In genomic region chr16:22360963-22361659, GRCh38 we compare ENCODE assay signal across 15 cellular contexts. TPM values are rescaled to one million over a fixed set of nuclear protein-coding genes. Genes with fewer than 3 reads are reported as not detected.
DNase-seq lines count a peak whose midpoint lies in the region; ATAC-seq, FAIRE-seq and TF ChIP-seq lines count a peak whose summit lies in the region.
"Had no signal": no experiment of that assay in that cellular context is flagged by ENCODE, and none has a peak within 500 bp of the region (broad histone marks: within the 10 kb centered on the region; RNA-seq: fewer than 3 reads in every experiment).

No MANE protein-coding gene starts in this region.

- H3K14ac ChIP-seq in H1 (ENCODE audit: insufficient read length): no peak overlapping the region

- H3K9me3 Mint-ChIP-seq in activated naive CD4-positive, alpha-beta T cell treated with anti-CD3 and anti-CD28 coated beads, Interleukin-2, amount 10 ng/mL, durations not matched to agents 7 days and 5 days: no peaks in the 10 kb centered on the region

- 92% methylated on average over 8 of the region's 8 CpGs; no CpG with 5 or more reads in 1 of the 2 experiments for WGBS in H1 (ENCODE audit: extremely low coverage in 1 of 2, insufficient coverage in 1 of 2, insufficient read length in 1 of 2, insufficient replicate concordance in 2 of 2, low coverage in 1 of 2, low lambda C conversion rate in 2 of 2, missing lambda C conversion rate in 1 of 2), 2 experiments
- 80 to 83% methylated on average over 8 of the region's 8 CpGs for WGBS in aorta, 2 donors

- peak overlapping the region; percentile 21 for H3K27ac Mint-ChIP-seq in activated naive CD4-positive, alpha-beta T cell treated with anti-CD3 and anti-CD28 coated beads, Interleukin-2, amount 10 ng/mL, durations not matched to agents 7 days and 5 days
- H3K27ac Mint-ChIP-seq: B cell had no signal

- H3K79me1 ChIP-seq in H1 (ENCODE audit: low read depth, low read length): no peaks in the 10 kb centered on the region; the same call in 1 of the 2 replicates

- H3K4me1 ChIP-seq in H1 (replicated peaks in 1 of 4; ENCODE audit: control insufficient read depth in 3 of 4, insufficient read depth in 4 of 4, low read length in 3 of 4) (peaks cover 0 to 4% (median under 1%) of the 10 kb centered on the region in 4 experiments; a peak in 1 of 7 replicates), aorta (ENCODE audit: control insufficient read depth in 1 of 2, insufficient read depth in 2 of 2, low read length in 2 of 2) (no peaks in the 10 kb centered on the region)

- no peaks in the 10 kb centered on the region for H3K27me3 Mint-ChIP-seq in activated naive CD4-positive, alpha-beta T cell treated with anti-CD3 and anti-CD28 coated beads, Interleukin-2, amount 10 ng/mL, durations not matched to agents 7 days and 5 days
- H3K27me3 Mint-ChIP-seq: B cell had no signal

- H3K23ac ChIP-seq in H1 (ENCODE audit: insufficient read length): no peak overlapping the region

- H3K27me3 ChIP-seq in H1 (replicated peaks in 1 of 4; ENCODE audit: control insufficient read depth in 3 of 4, extremely low read depth in 1 of 4, insufficient read depth in 3 of 4, low read length in 3 of 4) (no peaks in the 10 kb centered on the region), aorta (ENCODE audit: control insufficient read depth in 1 of 2, insufficient read depth in 2 of 2, low read length in 1 of 2) (no peaks in the 10 kb centered on the region)

- no peak overlapping the region for H2BK5ac ChIP-seq in H1 (ENCODE audit: low read depth, low read length)

- H4K20me1 ChIP-seq in H1 (replicated peaks in 1 of 2; ENCODE audit: control insufficient read depth in 1 of 2, insufficient read depth in 2 of 2, low read length in 2 of 2): peaks cover 3 to 4% of the 10 kb centered on the region in 2 experiments

- in situ Hi-C loops in SK-MEL-5 (cut with HindIII; ENCODE audit: low pct_unique_long_range_greater_than_20kb, low sequenced_read_pairs): no loop called here

- CTCF ChIA-PET in activated naive CD4-positive, alpha-beta T cell treated with anti-CD3 and anti-CD28 coated beads, Interleukin-2, amount 10 ng/mL, durations not matched to agents 7 days and 5 days (lab: Charles Lee): no interaction called here
- CTCF ChIA-PET in H1 (lab: Charles Lee; ENCODE audit: partially characterized antibody): interaction anchor here (0.6 to 1.8 kb wide), 2 partner anchors 12 to 1205 kb away, joined by 3 to 5 read pairs; no protein-coding TSS in a partner anchor

- H3K4me2 ChIP-seq in H1 (ENCODE audit: insufficient read depth in 1 of 2, low read depth in 2 of 2, low read length in 2 of 2): no peak overlapping the region

- H2BK120ac ChIP-seq in H1 (replicated peaks; ENCODE audit: low read depth, low read length): no peak overlapping the region

- no peak overlapping the region for H2AK5ac ChIP-seq in H1 (ENCODE audit: low read depth, low read length)

- no peak for TF ChIP-seq CTCF in H1 (IDR thresholded peaks at IDR 0.05; ENCODE audit: control extremely low read depth in 1 of 3, insufficient read depth in 1 of 3, low read depth in 1 of 3, low read length in 3 of 3)

- DNase-seq in activated naive CD4-positive, alpha-beta T cell treated with anti-CD3 and anti-CD28 coated beads, Interleukin-2, amount 10 ng/mL, durations not matched to agents 7 days and 5 days: no peak
- DNase-seq in activated naive CD4-positive, alpha-beta T cell treated with Interleukin-2 at 50 U/mL for 16 hours: no peak
- peak; percentile 8 for DNase-seq in SK-MEL-5 (ENCODE audit: low read depth, low spot score)
- DNase-seq in H1 (ENCODE audit: low read depth in 1 of 2, low spot score in 2 of 2): no peak
- DNase-seq in aorta: no peak
- no peak for DNase-seq in OCI-M2 (lab: John Stamatoyannopoulos, UW; ENCODE audit: unreplicated experiment)
- DNase-seq in GF-D8 (lab: John Stamatoyannopoulos, UW): no peak
- DNase-seq in NCI-H345 (lab: John Stamatoyannopoulos, UW): no peak
- DNase-seq: activated CD4-positive, alpha-beta T cell treated with anti-CD3 and anti-CD28 coated beads for 48 hours; head of caudate nucleus; kidney glomerular epithelial cell; NCI-H524 treated with DMSO at 0.1 percent for 48 hours; SW 1271 had no signal

- TF ChIP-seq EP300 in H1 (IDR thresholded peaks at IDR 0.05; ENCODE audit: borderline replicate concordance in 1 of 2, low read depth in 2 of 2, low read length in 2 of 2): no peak

- H2BK20ac ChIP-seq in H1 (ENCODE audit: low read length): no peak overlapping the region

- POLR2A ChIA-PET in H1 (lab: Charles Lee; ENCODE audit: partially characterized antibody): interaction anchor here (1.5 to 2.4 kb wide), 2 partner anchors 10 to 12 kb away, joined by 3 to 7 read pairs; no protein-coding TSS in a partner anchor

- H3K9me3 ChIP-seq in H1 (ENCODE audit: insufficient read depth in 2 of 2, low read depth in 1 of 2, low read length in 1 of 2) (no peaks in the 10 kb centered on the region; a peak in 1 of 4 replicates), aorta (ENCODE audit: control insufficient read depth, low read length) (no peaks in the 10 kb centered on the region)

- no peak overlapping the region for H4K5ac ChIP-seq in H1 (ENCODE audit: insufficient read length, low read depth, low read length)

- TF ChIP-seq RAD21 in H1 (IDR thresholded peaks at IDR 0.05 in 1 of 2, conservative IDR thresholded peaks at IDR 0.05 in 1 of 2; ENCODE audit: low read depth in 2 of 2, low read length in 2 of 2): no peak

- no peak overlapping the region for H3K4ac ChIP-seq in H1 (replicated peaks; ENCODE audit: insufficient read length, low read depth, low read length)

- no peak overlapping the region for H3K9ac ChIP-seq in H1 (replicated peaks in 1 of 4; ENCODE audit: extremely low read depth in 1 of 4, low read depth in 3 of 4, low read length in 3 of 4)

- peaks cover 70% of the 10 kb centered on the region for H3K4me1 Mint-ChIP-seq in activated naive CD4-positive, alpha-beta T cell treated with anti-CD3 and anti-CD28 coated beads, Interleukin-2, amount 10 ng/mL, durations not matched to agents 7 days and 5 days

- H3K4me3 Mint-ChIP-seq in activated naive CD4-positive, alpha-beta T cell treated with anti-CD3 and anti-CD28 coated beads, Interleukin-2, amount 10 ng/mL, durations not matched to agents 7 days and 5 days: no peak overlapping the region
- H3K4me3 Mint-ChIP-seq: B cell had no signal

- peaks cover 0 to 19% of the 10 kb centered on the region in 2 experiments; a peak in 2 of 4 replicates for H3K79me2 ChIP-seq in H1 (ENCODE audit: control insufficient read depth in 1 of 2, insufficient read depth in 2 of 2, low read length in 2 of 2)

- peak; percentile 11 for ATAC-seq in aorta (ENCODE audit: low FRiP score)

- no peaks in the 10 kb centered on the region; the same call in 1 of the 2 replicates for H3K23me2 ChIP-seq in H1 (ENCODE audit: low read depth, low read length)

- no peak overlapping the region for H2AFZ ChIP-seq in H1 (ENCODE audit: low read length)

- H2BK12ac ChIP-seq in H1 (ENCODE audit: low read depth, low read length): no peak overlapping the region

- no peak overlapping the region for H4K8ac ChIP-seq in H1 (ENCODE audit: extremely low read depth, insufficient read depth, low read length)

- H3K36me3 ChIP-seq in H1 (ENCODE audit: control insufficient read depth in 2 of 4, insufficient read depth in 4 of 4, low read length in 3 of 4) (peaks cover 5 to 32% (median 22%) of the 10 kb centered on the region in 4 experiments; a peak in 5 of 8 replicates), aorta (ENCODE audit: control insufficient read depth in 1 of 2, insufficient read depth in 2 of 2, low read length in 1 of 2) (peaks cover 4% of the 10 kb centered on the region in 2 donors)

- H2BK15ac ChIP-seq in H1 (ENCODE audit: low read length): no peak overlapping the region

- intact Hi-C loops in aorta (cut with DNase I): no loop called here

- no peak for TF ChIP-seq POLR2A in H1 (IDR thresholded peaks at IDR 0.05; ENCODE audit: control extremely low read depth in 1 of 2, low read depth in 2 of 2, low read length in 2 of 2)

- no peak overlapping the region for H3K27ac ChIP-seq in H1 (ENCODE audit: low read depth, low read length)
- H3K27ac ChIP-seq in aorta (ENCODE audit: low read depth in 1 of 2, low read length in 2 of 2): peak overlapping the region in 1 of 2 donors; percentile 19
- H3K27ac ChIP-seq: epithelial cell of prostate had no signal

- H3K56ac ChIP-seq in H1 (replicated peaks; ENCODE audit: insufficient read length, low read depth, low read length): no peak overlapping the region

- 0 out of 2 replicates have a peak overlapping the region, but pooled peaks have one; percentile 10 for H3K18ac ChIP-seq in H1 (ENCODE audit: extremely low read depth, low read length)

- H4K91ac ChIP-seq in H1 (replicated peaks; ENCODE audit: insufficient read length, low read length): no peak overlapping the region

- H3K4me3 ChIP-seq in H1 (ENCODE audit: extremely low read depth in 1 of 4, insufficient read depth in 2 of 4, low read depth in 3 of 4, low read length in 4 of 4) (no peak overlapping the region), aorta (ENCODE audit: low read length in 2 of 2) (no peak overlapping the region)

- no peak for FAIRE-seq in H1 (lab: Jason Lieb, UNC)

- peaks cover 59% of the 10 kb centered on the region for H3K36me3 Mint-ChIP-seq in activated naive CD4-positive, alpha-beta T cell treated with anti-CD3 and anti-CD28 coated beads, Interleukin-2, amount 10 ng/mL, durations not matched to agents 7 days and 5 days

TF ChIP-seq in H1, 55 proteins besides CTCF, POLR2A, EP300 and RAD21 (continues in another document):
- TF ChIP-seq RBBP5 (IDR thresholded peaks at IDR 0.05; ENCODE audit: borderline replicate concordance, low read depth, low read length) (no peak), POLR2AphosphoS5 (IDR thresholded peaks at IDR 0.05; ENCODE audit: low read depth, low read length) (no peak), CBX5 (IDR thresholded peaks at IDR 0.05; ENCODE audit: low read depth, low read length) (no peak), JUN (IDR thresholded peaks at IDR 0.05; ENCODE audit: low read depth, low read length) (no peak), RXRA (IDR thresholded peaks at IDR 0.05; ENCODE audit: insufficient read depth, low read depth, low read length) (no peak), JUND (IDR thresholded peaks at IDR 0.05; ENCODE audit: low read length) (no peak)

RNA-seq across cellular contexts. Expression of gene CDR2, which starts 13.3 kb away (rescaled TPM):
- 13.7 and 14.5 TPM in 2 replicates for total RNA-seq in SK-MEL-5 (2014; rRNA removed; shearing (Covaris generic))
- polyA plus RNA-seq in SK-MEL-5 (2015; cell fraction: cytosol; rRNA removed): 15.0 and 19.7 TPM in 2 replicates
- polyA plus RNA-seq in SK-MEL-5 (2015; cell fraction: nucleus; rRNA removed): 12.6 and 17.0 TPM in 2 replicates
- 34.9 and 35.5 TPM in 2 replicates for total RNA-seq in H1 (2021; fragmentation: NEBNext Ultra II Directional; extraction: Animal tissue kit (Norgen Biotek cat#: 25700))
- polyA plus RNA-seq in H1 (2011; rRNA removed): 13.6 and 16.3 TPM in 2 replicates
- 22.0 TPM for polyA plus RNA-seq in H1 (2011; cell fraction: cytosol; rRNA removed)
- 10.8 TPM for polyA plus RNA-seq in H1 (2011; cell fraction: nucleus; rRNA removed)
- polyA plus RNA-seq in H1 (2012, experiment 1 of 2): 22.9 to 28.9 TPM (median 24.1 TPM) in 4 replicates
- polyA plus RNA-seq in H1 (2012, experiment 2 of 2): 5.9 TPM
- 17.6 TPM for polyA plus RNA-seq in H1 (2013, experiment 1 of 2)
- polyA plus RNA-seq in H1 (2013, experiment 2 of 2): 20.7 TPM
- 17.5 and 20.7 TPM in 2 replicates for polyA minus RNA-seq in H1 (2011; rRNA and poly(A)+ RNA removed)
- 12.8 TPM for polyA minus RNA-seq in H1 (2011; cell fraction: cytosol; rRNA and poly(A)+ RNA removed)
- polyA minus RNA-seq in H1 (2011; cell fraction: nucleus; rRNA and poly(A)+ RNA removed): 10.0 TPM
- total RNA-seq in aorta: 10 to 100 TPM; 34.7 to 37.9 TPM
- polyA plus RNA-seq in aorta: 10 to 100 TPM; 26.4 to 27.9 TPM
